ENCODE assay signal across 8 cellular contexts in the genomic region with DNA sequence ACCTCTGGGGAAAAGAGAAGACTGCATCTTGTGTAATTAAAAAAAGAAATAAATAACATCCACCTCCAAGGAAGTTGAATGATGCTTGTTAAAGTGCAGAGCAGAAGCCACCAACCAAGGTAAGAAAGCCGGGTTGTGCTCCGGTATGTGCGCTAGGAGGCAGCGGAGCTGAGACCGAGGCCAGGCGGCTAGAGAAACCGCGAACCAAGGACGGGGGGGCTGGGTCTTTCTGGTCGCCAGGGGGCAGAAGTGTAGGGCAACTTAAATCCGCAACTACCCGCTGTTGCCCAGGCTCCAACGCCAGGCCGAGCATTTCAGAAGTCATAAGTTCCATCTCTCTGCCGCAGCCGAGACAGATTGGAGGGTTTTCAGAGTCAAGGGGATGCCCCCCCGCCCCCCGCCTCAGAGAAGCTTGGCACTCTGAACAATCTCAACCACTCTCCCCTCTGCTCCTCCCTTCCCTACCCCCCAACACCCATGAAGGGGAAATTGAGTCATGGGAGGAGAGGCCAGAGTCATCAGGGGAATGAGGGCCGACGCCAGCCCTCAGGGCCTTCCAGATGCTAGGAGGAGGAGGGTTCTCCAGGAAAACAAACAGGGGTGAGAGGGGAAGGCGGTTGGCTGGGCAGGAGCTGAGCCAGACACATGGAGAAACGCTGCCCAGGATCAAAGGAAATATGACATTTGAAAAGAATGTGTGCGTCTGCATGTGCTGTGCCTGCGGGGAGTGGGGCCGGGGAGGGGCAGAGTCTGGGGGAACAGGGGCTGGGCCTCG. TPM values are rescaled to one million over a fixed set of nuclear protein-coding genes. Genes with fewer than 3 reads are reported as not detected.
DNase-seq lines count a peak whose midpoint lies in the region; ATAC-seq and TF ChIP-seq lines count a peak whose summit lies in the region.

No MANE protein-coding gene starts in this region.

- peaks cover 64% of the 10 kb centered on the region for H3K27me3 Mint-ChIP-seq in T-helper 1 cell treated with Interleukin-12 subunit alpha and Interleukin-12 subunit beta and Interleukin-4 antibody, amounts not matched to agents 30 μg/mL and 1 μg/mL, for 36 hours (ENCODE audit: low read depth)

- peaks cover 14% of the 10 kb centered on the region for H3K4me1 Mint-ChIP-seq in T-helper 1 cell treated with Interleukin-12 subunit alpha and Interleukin-12 subunit beta and Interleukin-4 antibody, amounts not matched to agents 30 μg/mL and 1 μg/mL, for 36 hours (ENCODE audit: low read depth)

- WGBS in psoas muscle, 3 donors, result 6 to 9% (median 8%) methylated on average over 25 to 26 of the region's 26 CpGs

- peaks cover 0 to 8% (median 0%) of the 10 kb centered on the region in 11 experiments; a peak in 6 of 22 replicates for H3K36me3 ChIP-seq in BLaER1 treated with 17β-estradiol and CSF1 and Interleukin-3, amounts not matched to agents 10 nM and 100 nM
- no peaks in the 10 kb centered on the region for H3K36me3 ChIP-seq in left ventricle myocardium inferior
- no peaks in the 10 kb centered on the region for H3K36me3 ChIP-seq in psoas muscle (ENCODE audit: insufficient read depth in 1 of 2, low read depth in 1 of 2)
- H3K36me3 ChIP-seq in vagina, result no peaks in the 10 kb centered on the region

- peak overlapping the region; percentile 75 to 94 (median 84) for H3K9ac ChIP-seq in BLaER1 treated with 17β-estradiol and CSF1 and Interleukin-3, amounts not matched to agents 10 nM and 100 nM

- ATAC-seq in psoas muscle, result peak; percentile 50 to 71 (median 63)

- peak overlapping the region; percentile 62 to 96 (median 87); a peak in 20 of 22 replicates for H3K27ac ChIP-seq in BLaER1 treated with 17β-estradiol and CSF1 and Interleukin-3, amounts not matched to agents 10 nM and 100 nM
- peak overlapping the region; percentile 64 for H3K27ac ChIP-seq in angular gyrus (ENCODE audit: low read depth, low read length)
- H3K27ac ChIP-seq in left ventricle myocardium inferior (replicated peaks), result peak overlapping the region; percentile 93
- H3K27ac ChIP-seq in psoas muscle, result peak overlapping the region; percentile 76
- peak overlapping the region; percentile 98 for H3K27ac ChIP-seq in vagina

- intact Hi-C loops in left ventricle myocardium inferior (cut with micrococcal nuclease), result loop anchor here (5.0 kb wide), 1 partner anchor 67 kb away; no protein-coding TSS in a partner anchor
- intact Hi-C loops in psoas muscle (cut with DNase I), result loop anchor here in 1 of 2 donors (1.0 kb wide), 1 partner anchor 65 kb away; no protein-coding TSS in a partner anchor
- intact Hi-C loops in vagina (cut with DNase I), result loop anchor here (2.0 kb wide), 1 partner anchor 65 kb away; no protein-coding TSS in a partner anchor

- H3K4me3 ChIP-seq in BLaER1 treated with 17β-estradiol and CSF1 and Interleukin-3, amounts not matched to agents 10 nM and 100 nM, result peak overlapping the region; percentile 55 to 94 (median 78); a peak in 18 of 20 replicates
- H3K4me3 ChIP-seq in left ventricle myocardium inferior (peak overlapping the region; percentile 70), psoas muscle (peak overlapping the region; percentile 64), vagina (peak overlapping the region; percentile 74 to 75)

- no peaks in the 10 kb centered on the region for H3K27me3 ChIP-seq in BLaER1 treated with 17β-estradiol and CSF1 and Interleukin-3, amounts not matched to agents 10 nM and 100 nM
- H3K27me3 ChIP-seq in left ventricle myocardium inferior (ENCODE audit: low read depth) (peaks cover 55% of the 10 kb centered on the region), psoas muscle (ENCODE audit: insufficient read depth in 3 of 3, low read length in 2 of 3) (peaks cover 0 to 55% (median 12%) of the 10 kb centered on the region in 3 donors), vagina (no peaks in the 10 kb centered on the region)

- H3K9me3 Mint-ChIP-seq in T-helper 1 cell treated with Interleukin-12 subunit alpha and Interleukin-12 subunit beta and Interleukin-4 antibody, amounts not matched to agents 30 μg/mL and 1 μg/mL, for 36 hours, result peaks cover under 1% of the 10 kb centered on the region

- H4K20me1 ChIP-seq in BLaER1 treated with 17β-estradiol and CSF1 and Interleukin-3, amounts not matched to agents 10 nM and 100 nM, result peaks cover 0 to 4% (median 0%) of the 10 kb centered on the region in 11 experiments; a peak in 1 of 22 replicates

- H3K27ac Mint-ChIP-seq in T-helper 1 cell treated with Interleukin-12 subunit alpha and Interleukin-12 subunit beta and Interleukin-4 antibody, amounts not matched to agents 30 μg/mL and 1 μg/mL, for 36 hours, result no peak overlapping the region

- peaks cover 29 to 55% (median 44%) of the 10 kb centered on the region in 10 experiments for H3K4me1 ChIP-seq in BLaER1 treated with 17β-estradiol and CSF1 and Interleukin-3, amounts not matched to agents 10 nM and 100 nM
- H3K4me1 ChIP-seq in left ventricle myocardium inferior (peaks cover 42% of the 10 kb centered on the region), psoas muscle (peaks cover 12% of the 10 kb centered on the region), vagina (peaks cover 50% of the 10 kb centered on the region)

- no peaks in the 10 kb centered on the region for H3K36me3 Mint-ChIP-seq in T-helper 1 cell treated with Interleukin-12 subunit alpha and Interleukin-12 subunit beta and Interleukin-4 antibody, amounts not matched to agents 30 μg/mL and 1 μg/mL, for 36 hours (ENCODE audit: low read depth)

- TF ChIP-seq POLR2A in vagina (IDR thresholded peaks at IDR 0.05), result peak in 1 of 2 donors; percentile 15

- DNase-seq in GM20000 (ENCODE audit: low spot score) (peak; percentile 74), NAMALWA (ENCODE audit: low spot score) (peak; percentile 96), left ventricle myocardium inferior (peak; percentile 86), psoas muscle (peak; percentile 84 to 88), vagina (ENCODE audit: extremely low spot score in 2 of 2) (peak in 1 of 2 donors; percentile 94)

- peak overlapping the region; percentile 50 for H3K4me3 Mint-ChIP-seq in T-helper 1 cell treated with Interleukin-12 subunit alpha and Interleukin-12 subunit beta and Interleukin-4 antibody, amounts not matched to agents 30 μg/mL and 1 μg/mL, for 36 hours

- peak; percentile 67 for TF ChIP-seq CTCF in GM20000 (IDR thresholded peaks at IDR 0.05; ENCODE audit: extremely low read depth, missing control alignments)
- TF ChIP-seq CTCF in left ventricle myocardium inferior (IDR thresholded peaks at IDR 0.05; ENCODE audit: borderline replicate concordance), result peak; percentile 86
- TF ChIP-seq CTCF in psoas muscle (IDR thresholded peaks at IDR 0.05), result peak; percentile 62
- peak; percentile 71 to 88 (median 78) for TF ChIP-seq CTCF in vagina (IDR thresholded peaks at IDR 0.05)

- no peaks in the 10 kb centered on the region for H3K9me3 ChIP-seq in BLaER1 treated with 17β-estradiol and CSF1 and Interleukin-3, amounts not matched to agents 10 nM and 100 nM (replicated peaks in 1 of 11)
- no peaks in the 10 kb centered on the region for H3K9me3 ChIP-seq in left ventricle myocardium inferior (replicated peaks)
- H3K9me3 ChIP-seq in psoas muscle, result no peaks in the 10 kb centered on the region
- H3K9me3 ChIP-seq in vagina, result no peaks in the 10 kb centered on the region

- peak overlapping the region; percentile 84 to 99 (median 94) for H3K4me2 ChIP-seq in BLaER1 treated with 17β-estradiol and CSF1 and Interleukin-3, amounts not matched to agents 10 nM and 100 nM

RNA-seq across cellular contexts. Expression of a gene that starts 2.2 kb away (rescaled TPM):
- total RNA-seq in left ventricle myocardium inferior (20.6 TPM), psoas muscle (10 to 100 TPM in 2 of 4 donors, 1 to 10 TPM in 2; 2.7 to 12.0 (median 7.8) TPM), vagina (47.9 TPM)
- 1 to 10 TPM; 5.5 to 7.9 (median 7.3) TPM for polyA plus RNA-seq in psoas muscle

RNA-seq across cellular contexts. Expression of a gene that starts 26.0 kb away (rescaled TPM):
- 3.6 TPM for total RNA-seq in left ventricle myocardium inferior
- total RNA-seq in psoas muscle, result 1 to 10 TPM; 1.1 to 1.9 (median 1.4) TPM
- 1 to 10 TPM in 1 of 3 donors, under 1 TPM in 2; 0.94 to 1.7 (median 0.97) TPM for polyA plus RNA-seq in psoas muscle
- total RNA-seq in vagina, result 10.1 TPM

RNA-seq across cellular contexts. Expression of a gene that starts 30.9 kb away (rescaled TPM):
- total RNA-seq in left ventricle myocardium inferior (26.6 TPM), psoas muscle (10 to 100 TPM in 3 of 4 donors, 1 to 10 TPM in 1; 8.6 to 13.9 (median 11.2) TPM), vagina (32.7 TPM)
- 10 to 100 TPM in 1 of 3 donors, 1 to 10 TPM in 2; 7.0 to 10.8 (median 7.7) TPM for polyA plus RNA-seq in psoas muscle

RNA-seq across cellular contexts. Expression of a gene that starts 33.0 kb away (rescaled TPM):
- total RNA-seq in left ventricle myocardium inferior (8.0 TPM), psoas muscle (1 to 10 TPM; 2.1 to 8.0 (median 2.4) TPM), vagina (14.7 TPM)
- 1 to 10 TPM; 1.1 to 1.5 (median 1.2) TPM for polyA plus RNA-seq in psoas muscle

RNA-seq across cellular contexts. Expression of a gene that starts 54.5 kb away (rescaled TPM):
- total RNA-seq in left ventricle myocardium inferior (1.8 TPM), psoas muscle (1 to 10 TPM; 1.1 to 2.1 (median 2.0) TPM), vagina (35.1 TPM)
- 1 to 10 TPM in 1 of 3 donors, under 1 TPM in 2; 0.35 to 2.0 (median 0.65) TPM for polyA plus RNA-seq in psoas muscle
